In the genomic region with DNA sequence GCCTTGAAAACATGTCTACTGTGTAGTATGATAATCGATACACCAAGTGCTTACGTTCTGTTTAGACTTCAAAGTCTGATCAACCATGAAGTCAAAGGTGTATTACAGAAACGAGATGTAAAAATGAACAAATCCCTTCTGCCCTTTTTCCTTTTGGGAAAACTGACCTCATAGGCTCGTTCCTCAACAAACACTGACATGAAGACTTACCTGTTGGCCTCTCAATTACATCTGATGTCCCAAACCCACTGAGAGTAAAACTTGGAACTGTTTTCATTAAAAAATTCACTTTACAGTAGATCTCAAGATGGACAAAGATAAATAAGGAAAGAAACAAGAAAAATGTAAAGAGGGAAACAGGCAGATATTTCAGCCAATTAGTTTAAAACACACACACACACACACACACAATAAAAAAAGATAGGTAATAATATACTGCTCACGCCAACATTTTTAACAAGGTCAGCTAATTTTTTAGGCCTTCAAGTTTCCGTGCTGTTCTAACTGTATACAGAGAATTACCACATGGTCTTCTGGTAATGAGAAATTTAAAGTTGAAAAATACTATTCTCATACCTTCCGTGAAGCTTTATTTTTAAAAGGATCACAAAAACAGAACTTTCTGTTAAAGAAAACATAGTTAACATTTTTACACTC, we compare ENCODE assay signal across 10 cellular contexts. TPM values are rescaled to one million over a fixed set of nuclear protein-coding genes. Genes with fewer than 3 reads are reported as not detected.
A peak's percentile ranks its signal among the peaks of the same experiment; 100 is the strongest.
DNase-seq lines count a peak whose midpoint lies in the region; ATAC-seq, FAIRE-seq and TF ChIP-seq lines count a peak whose summit lies in the region.
"Had no signal": no experiment of that assay in that cellular context is flagged by ENCODE, and none has a peak within 500 bp of the region (broad histone marks: within the 10 kb centered on the region; RNA-seq: fewer than 3 reads in every experiment).

No MANE protein-coding gene starts in this region.

- H3K36me3 Mint-ChIP-seq in Caco-2 (ENCODE audit: insufficient read depth, unreplicated experiment) (peaks cover 80% of the 10 kb centered on the region), nephron progenitor cell (ENCODE audit: low read depth) (peaks cover 58% of the 10 kb centered on the region)

- no peaks in the 10 kb centered on the region for H3K9me2 ChIP-seq in Karpas-422 (replicated peaks; ENCODE audit: insufficient read depth, low read length)

- H4K20me1 ChIP-seq in Karpas-422 (ENCODE audit: insufficient read depth, low read depth, low read length), result peaks cover 34% of the 10 kb centered on the region

- WGBS in ovary, 3 donors, result 46 to 55% (median 51%) methylated on average over 7 of the region's 7 CpGs

- peak overlapping the region; percentile 1; the same call in 1 of the 2 replicates for H3K4me3 ChIP-seq in Caco-2 (ENCODE audit: low read depth, low read length)
- peak overlapping the region; percentile 98 for H3K4me3 ChIP-seq in Karpas-422 (ENCODE audit: low read length)
- peak overlapping the region; percentile 11 for H3K4me3 ChIP-seq in bronchial epithelial cell (ENCODE audit: low read depth, low read length)
- no peak overlapping the region for H3K4me3 ChIP-seq in ovary

- H3K27ac Mint-ChIP-seq in Caco-2 (ENCODE audit: unreplicated experiment) (no peak overlapping the region), nephron progenitor cell (peak overlapping the region; percentile 82)

- peak overlapping the region; percentile 90 for H3K4me2 ChIP-seq in Karpas-422 (ENCODE audit: low read depth, low read length, poor library complexity, severe bottlenecking)

- H3K9me3 Mint-ChIP-seq in Caco-2 (ENCODE audit: unreplicated experiment), result no peaks in the 10 kb centered on the region
- peaks cover 9% of the 10 kb centered on the region for H3K9me3 Mint-ChIP-seq in nephron progenitor cell

- peaks cover 40% of the 10 kb centered on the region for H3K79me2 ChIP-seq in Karpas-422 (ENCODE audit: low read length)

- no peak for TF ChIP-seq POLR2A in ovary (IDR thresholded peaks at IDR 0.05)

- H3K4me1 ChIP-seq in Caco-2, result peaks cover 6% of the 10 kb centered on the region
- peaks cover 43% of the 10 kb centered on the region for H3K4me1 ChIP-seq in Karpas-422 (ENCODE audit: low read length)
- H3K4me1 ChIP-seq in ovary (ENCODE audit: insufficient read depth), result peaks cover 3% of the 10 kb centered on the region

- TF ChIP-seq EP300 in ovary (IDR thresholded peaks at IDR 0.05), result no peak

- H3K4me3 Mint-ChIP-seq in Caco-2 (ENCODE audit: unreplicated experiment), result peak overlapping the region; percentile 79
- H3K4me3 Mint-ChIP-seq in nephron progenitor cell, result peak overlapping the region; percentile 97

- CTCF ChIA-PET in Caco-2 (lab: Charles Lee), result interaction anchor here (1.4 kb wide), 1 partner anchor 41 kb away, joined by 4 read pairs; no protein-coding TSS in a partner anchor

- FAIRE-seq in bronchial epithelial cell (lab: Jason Lieb, UNC), result no peak
- FAIRE-seq: urothelium cell line had no signal

- H3K27me3 ChIP-seq in Caco-2 (replicated peaks; ENCODE audit: control insufficient read depth, insufficient read depth, low read length), result no peaks in the 10 kb centered on the region
- H3K27me3 ChIP-seq in Karpas-422 (ENCODE audit: low read length), result no peaks in the 10 kb centered on the region
- H3K27me3 ChIP-seq in bronchial epithelial cell (ENCODE audit: control insufficient read depth, insufficient read depth, low read length), result no peaks in the 10 kb centered on the region
- H3K27me3 ChIP-seq in ovary, result no peaks in the 10 kb centered on the region

- H3K9me3 ChIP-seq in Caco-2 (no peaks in the 10 kb centered on the region), Karpas-422 (ENCODE audit: low read length) (no peaks in the 10 kb centered on the region), ovary (no peaks in the 10 kb centered on the region)

- H3K27ac ChIP-seq in Karpas-422 (ENCODE audit: low read length) (peak overlapping the region; percentile 94), ovary (no peak overlapping the region), substantia nigra (ENCODE audit: low read depth, low read length, poor library complexity, severe bottlenecking) (no peak overlapping the region)

- H3K27me3 Mint-ChIP-seq in Caco-2 (ENCODE audit: insufficient read depth, unreplicated experiment) (no peaks in the 10 kb centered on the region), nephron progenitor cell (ENCODE audit: low read depth, poor library complexity) (no peaks in the 10 kb centered on the region)

- no TSS peak for BruUV-seq in Caco-2 (replicated peaks; lab: Mats Ljungman, UMichigan)

- intact Hi-C loops in Caco-2 (cut with micrococcal nuclease; ENCODE audit: unreplicated experiment), result no loop called here
- intact Hi-C loops in ovary (cut with DNase I), result loop anchor here in 2 of 4 donors (5.0 kb wide), 1 partner anchor 41 kb away; no protein-coding TSS in a partner anchor

- no peak for TF ChIP-seq CTCF in Caco-2 (IDR thresholded peaks at IDR 0.05; ENCODE audit: insufficient read depth in 1 of 2, low read depth in 1 of 2, low read length in 1 of 2, severe bottlenecking in 1 of 2, unreplicated experiment in 1 of 2)
- TF ChIP-seq CTCF in bronchial epithelial cell (IDR thresholded peaks at IDR 0.05; ENCODE audit: insufficient read depth, low read length, severe bottlenecking), result no peak
- TF ChIP-seq CTCF in nephron progenitor cell (IDR thresholded peaks at IDR 0.05), result no peak
- no peak for TF ChIP-seq CTCF in ovary (IDR thresholded peaks at IDR 0.05)

- H3K4me1 Mint-ChIP-seq in Caco-2 (ENCODE audit: low read depth, unreplicated experiment) (peaks cover 23% of the 10 kb centered on the region), nephron progenitor cell (peaks cover 47% of the 10 kb centered on the region)

- no peak for DNase-seq in Caco-2
- DNase-seq in Karpas-422, result no peak
- DNase-seq in bronchial epithelial cell (ENCODE audit: low read depth), result no peak
- no peak for DNase-seq in nephron progenitor cell
- DNase-seq in ovary, result no peak
- no peak for DNase-seq in effector CD4-positive, alpha-beta T cell
- DNase-seq in substantia nigra (lab: John Stamatoyannopoulos, UW), result no peak
- DNase-seq: NCI-H2107 had no signal

- no peak for ATAC-seq in GM18517 (IDR thresholded peaks at IDR 0.05; ENCODE audit: unreplicated experiment)

- peak overlapping the region; percentile 98 for H3K9ac ChIP-seq in Karpas-422 (ENCODE audit: low read length)

- no peak overlapping the region for H2AFZ ChIP-seq in Karpas-422 (ENCODE audit: low read length)

- POLR2A ChIA-PET in Caco-2 (lab: Charles Lee), result interaction anchor here (3.2 kb wide), 1 partner anchor 41 kb away, joined by 19 read pairs; no protein-coding TSS in a partner anchor

- H3K36me3 ChIP-seq in Caco-2 (ENCODE audit: control insufficient read depth, insufficient read depth, low read length), result no peaks in the 10 kb centered on the region; the same call in none of the 2 replicates
- H3K36me3 ChIP-seq in Karpas-422 (ENCODE audit: insufficient read depth, low read length), result peaks cover 58% of the 10 kb centered on the region
- peaks cover 10% of the 10 kb centered on the region for H3K36me3 ChIP-seq in bronchial epithelial cell (ENCODE audit: control insufficient read depth, insufficient read depth, low read length)
- no peaks in the 10 kb centered on the region for H3K36me3 ChIP-seq in ovary

RNA-seq across cellular contexts. Expression of a gene that starts 2.1 kb away (rescaled TPM):
- total RNA-seq in Caco-2 (2022), result 386 and 391 TPM in 2 replicates
- total RNA-seq in Karpas-422 (2014; rRNA removed; shearing (Covaris generic); ENCODE audit: low replicate concordance), result 430 and 561 TPM in 2 replicates
- 341 and 362 TPM in 2 replicates for total RNA-seq in bronchial epithelial cell
- total RNA-seq in ovary, result 100 to 1,000 TPM in 6 of 7 donors, 10 to 100 TPM in 1; 70.2 to 209 (median 145) TPM
- polyA plus RNA-seq in ovary, result 100 to 1,000 TPM; 105 to 201 TPM

RNA-seq across cellular contexts. Expression of a gene that starts 33.4 kb away (rescaled TPM):
- total RNA-seq in Caco-2 (2022), result 37.1 and 42.2 TPM in 2 replicates
- total RNA-seq in Karpas-422 (2014; rRNA removed; shearing (Covaris generic); ENCODE audit: low replicate concordance), result 78.1 and 141 TPM in 2 replicates
- total RNA-seq in bronchial epithelial cell, result 70.5 and 71.6 TPM in 2 replicates
- 10 to 100 TPM; 43.5 to 73.0 (median 51.2) TPM for total RNA-seq in ovary
- polyA plus RNA-seq in ovary, result 10 to 100 TPM; 15.7 to 25.0 TPM
